Comparison of ENCODE assay signal across 1 cellular context in genomic region chr10:63165249-63165648, GRCh38.
TF ChIP-seq lines count a peak whose summit lies in the region.

No MANE protein-coding gene starts in this region.

TF ChIP-seq in HEK293, 187 proteins besides CTCF, POLR2A, EP300 and RAD21 (continued from another document):
- TF ChIP-seq, protein P1, sequence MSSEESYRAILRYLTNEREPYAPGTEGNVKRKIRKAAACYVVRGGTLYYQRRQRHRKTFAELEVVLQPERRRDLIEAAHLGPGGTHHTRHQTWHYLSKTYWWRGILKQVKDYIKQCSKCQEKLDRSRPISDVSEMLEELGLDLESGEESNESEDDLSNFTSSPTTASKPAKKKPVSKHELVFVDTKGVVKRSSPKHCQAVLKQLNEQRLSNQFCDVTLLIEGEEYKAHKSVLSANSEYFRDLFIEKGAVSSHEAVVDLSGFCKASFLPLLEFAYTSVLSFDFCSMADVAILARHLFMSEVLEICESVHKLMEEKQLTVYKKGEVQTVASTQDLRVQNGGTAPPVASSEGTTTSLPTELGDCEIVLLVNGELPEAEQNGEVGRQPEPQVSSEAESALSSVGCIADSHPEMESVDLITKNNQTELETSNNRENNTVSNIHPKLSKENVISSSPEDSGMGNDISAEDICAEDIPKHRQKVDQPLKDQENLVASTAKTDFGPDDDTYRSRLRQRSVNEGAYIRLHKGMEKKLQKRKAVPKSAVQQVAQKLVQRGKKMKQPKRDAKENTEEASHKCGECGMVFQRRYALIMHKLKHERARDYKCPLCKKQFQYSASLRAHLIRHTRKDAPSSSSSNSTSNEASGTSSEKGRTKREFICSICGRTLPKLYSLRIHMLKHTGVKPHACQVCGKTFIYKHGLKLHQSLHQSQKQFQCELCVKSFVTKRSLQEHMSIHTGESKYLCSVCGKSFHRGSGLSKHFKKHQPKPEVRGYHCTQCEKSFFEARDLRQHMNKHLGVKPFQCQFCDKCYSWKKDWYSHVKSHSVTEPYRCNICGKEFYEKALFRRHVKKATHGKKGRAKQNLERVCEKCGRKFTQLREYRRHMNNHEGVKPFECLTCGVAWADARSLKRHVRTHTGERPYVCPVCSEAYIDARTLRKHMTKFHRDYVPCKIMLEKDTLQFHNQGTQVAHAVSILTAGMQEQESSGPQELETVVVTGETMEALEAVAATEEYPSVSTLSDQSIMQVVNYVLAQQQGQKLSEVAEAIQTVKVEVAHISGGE (tag by site-specific recombination; conservative IDR thresholded peaks at IDR 0.05; ENCODE audit: low read depth), result peak; percentile 77
- TF ChIP-seq ZNF623 (tag by site-specific recombination; IDR thresholded peaks at IDR 0.05), result peak; percentile 68
